20 cellular contexts compared by ENCODE assay signal in genomic region chr22:32634424-32634981, GRCh38.
"Had no signal": no experiment of that assay in that cellular context is flagged by ENCODE, and none has a peak within 500 bp of the region (broad histone marks: within the 10 kb centered on the region; RNA-seq: fewer than 3 reads in every experiment).

No MANE protein-coding gene starts in this region.

- H3K36me3 Mint-ChIP-seq: activated naive CD4-positive, alpha-beta T cell treated with anti-CD3 and anti-CD28 coated beads, Interleukin-2, amount 50 U/mL, for 72 hours; stimulated activated memory B cell treated with anti-CD40 and anti-IgM and Interleukin-4, amounts not matched to agents 10 μg/mL and 1 μg/mL and 100 μg/mL, for 72 hours; type B pancreatic cell had no signal

- DNase-seq: activated CD4-positive, alpha-beta T cell treated with anti-CD3 and anti-CD28 coated beads, Interleukin-2, amount 10 ng/mL, durations not matched to agents 7 days and 5 days; activated CD8-positive, alpha-beta memory T cell treated with anti-CD3 and anti-CD28 coated beads, Interleukin-2, amount 50 U/mL, for 48 hours; activated gamma-delta T cell treated with Interleukin-2 at 50 U/mL for 16 hours; activated T-cell treated with anti-CD3 and anti-CD28 coated beads, Interleukin-2, amount 50 U/mL, for 72 hours; adrenal gland; cerebellar nuclear complex; cortex of kidney; gastrocnemius medialis; head of caudate nucleus; lower lobe of right lung; midbrain; nephron progenitor cell; occipital lobe; spleen; stimulated activated CD4-positive, alpha-beta T cell treated with anti-CD3 and anti-CD28 coated beads, Interleukin-4, amount 100 ng/mL, for 4 hours; testis had no signal

- H3K27me3 ChIP-seq: adrenal gland, gastrocnemius medialis, spleen, testis had no signal

- H3K27ac ChIP-seq: adrenal gland, gastrocnemius medialis, lower lobe of right lung, spleen, testis had no signal

- H3K27me3 Mint-ChIP-seq: stimulated activated memory B cell treated with anti-CD40 and anti-IgM and Interleukin-4, amounts not matched to agents 10 μg/mL and 1 μg/mL and 100 μg/mL, for 72 hours; type B pancreatic cell had no signal

- ATAC-seq: activated CD4-positive, CD25-positive, alpha-beta regulatory T cell treated with anti-CD3 and anti-CD28 coated beads, Interleukin-2, amount 50 U/mL, for 24 hours; activated naive CD4-positive, alpha-beta T cell treated with anti-CD3 and anti-CD28 coated beads, Interleukin-2, amount 50 U/mL, for 72 hours; activated T-cell treated with anti-CD3 and anti-CD28 coated beads, Interleukin-2, amount 50 U/mL, for 72 hours; gastrocnemius medialis; lower lobe of right lung; stimulated activated memory B cell treated with anti-CD40 and anti-IgM and Interleukin-4, amounts not matched to agents 10 μg/mL and 1 μg/mL and 100 μg/mL, for 72 hours had no signal

- H3K4me1 Mint-ChIP-seq: stimulated activated memory B cell treated with anti-CD40 and anti-IgM and Interleukin-4, amounts not matched to agents 10 μg/mL and 1 μg/mL and 100 μg/mL, for 72 hours had no signal

- H3K9me3 Mint-ChIP-seq: activated naive CD4-positive, alpha-beta T cell treated with anti-CD3 and anti-CD28 coated beads, Interleukin-2, amount 50 U/mL, for 72 hours; activated T-cell treated with anti-CD3 and anti-CD28 coated beads, Interleukin-2, amount 50 U/mL, for 72 hours; nephron progenitor cell; type B pancreatic cell had no signal

- H3K27ac Mint-ChIP-seq: activated CD4-positive, alpha-beta T cell treated with anti-CD3 and anti-CD28 coated beads, Interleukin-2, amount 10 ng/mL, durations not matched to agents 7 days and 5 days; activated T-cell treated with anti-CD3 and anti-CD28 coated beads, Interleukin-2, amount 50 U/mL, for 72 hours; nephron progenitor cell; stimulated activated memory B cell treated with anti-CD40 and anti-IgM and Interleukin-4, amounts not matched to agents 10 μg/mL and 1 μg/mL and 100 μg/mL, for 72 hours; type B pancreatic cell had no signal

- H3K4me3 ChIP-seq: adrenal gland, gastrocnemius medialis, lower lobe of right lung, spleen, testis had no signal

- H3K36me3 ChIP-seq: adrenal gland, gastrocnemius medialis, lower lobe of right lung, spleen had no signal

- H3K4me3 Mint-ChIP-seq: activated CD4-positive, alpha-beta T cell treated with anti-CD3 and anti-CD28 coated beads, Interleukin-2, amount 10 ng/mL, durations not matched to agents 7 days and 5 days; activated T-cell treated with anti-CD3 and anti-CD28 coated beads, Interleukin-2, amount 50 U/mL, for 72 hours; nephron progenitor cell; stimulated activated memory B cell treated with anti-CD40 and anti-IgM and Interleukin-4, amounts not matched to agents 10 μg/mL and 1 μg/mL and 100 μg/mL, for 72 hours; type B pancreatic cell had no signal

- H3K4me1 ChIP-seq: adrenal gland, gastrocnemius medialis, testis had no signal
